1 cellular context compared by ENCODE assay signal in genomic region chr5:151121652-151122051, GRCh38.
A peak's percentile ranks its signal among the peaks of the same experiment; 100 is the strongest.
TF ChIP-seq lines count a peak whose summit lies in the region.

No MANE protein-coding gene starts in this region.

TF ChIP-seq in K562, 482 proteins besides CTCF, POLR2A, EP300 and RAD21:
- TF ChIP-seq PRPF4 (IDR thresholded peaks at IDR 0.05; ENCODE audit: insufficient read depth, low read depth, low read length, poor library complexity, severe bottlenecking): no peak
- TF ChIP-seq, protein P1, sequence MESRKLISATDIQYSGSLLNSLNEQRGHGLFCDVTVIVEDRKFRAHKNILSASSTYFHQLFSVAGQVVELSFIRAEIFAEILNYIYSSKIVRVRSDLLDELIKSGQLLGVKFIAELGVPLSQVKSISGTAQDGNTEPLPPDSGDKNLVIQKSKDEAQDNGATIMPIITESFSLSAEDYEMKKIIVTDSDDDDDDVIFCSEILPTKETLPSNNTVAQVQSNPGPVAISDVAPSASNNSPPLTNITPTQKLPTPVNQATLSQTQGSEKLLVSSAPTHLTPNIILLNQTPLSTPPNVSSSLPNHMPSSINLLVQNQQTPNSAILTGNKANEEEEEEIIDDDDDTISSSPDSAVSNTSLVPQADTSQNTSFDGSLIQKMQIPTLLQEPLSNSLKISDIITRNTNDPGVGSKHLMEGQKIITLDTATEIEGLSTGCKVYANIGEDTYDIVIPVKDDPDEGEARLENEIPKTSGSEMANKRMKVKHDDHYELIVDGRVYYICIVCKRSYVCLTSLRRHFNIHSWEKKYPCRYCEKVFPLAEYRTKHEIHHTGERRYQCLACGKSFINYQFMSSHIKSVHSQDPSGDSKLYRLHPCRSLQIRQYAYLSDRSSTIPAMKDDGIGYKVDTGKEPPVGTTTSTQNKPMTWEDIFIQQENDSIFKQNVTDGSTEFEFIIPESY (CRISPR knock-in tag; IDR thresholded peaks at IDR 0.05): peak; percentile 27; the same call in 1 of the 2 replicates
TF ChIP-seq in K562: peak in this region for 1.
